8 cellular contexts compared by ENCODE assay signal in the genomic region with DNA sequence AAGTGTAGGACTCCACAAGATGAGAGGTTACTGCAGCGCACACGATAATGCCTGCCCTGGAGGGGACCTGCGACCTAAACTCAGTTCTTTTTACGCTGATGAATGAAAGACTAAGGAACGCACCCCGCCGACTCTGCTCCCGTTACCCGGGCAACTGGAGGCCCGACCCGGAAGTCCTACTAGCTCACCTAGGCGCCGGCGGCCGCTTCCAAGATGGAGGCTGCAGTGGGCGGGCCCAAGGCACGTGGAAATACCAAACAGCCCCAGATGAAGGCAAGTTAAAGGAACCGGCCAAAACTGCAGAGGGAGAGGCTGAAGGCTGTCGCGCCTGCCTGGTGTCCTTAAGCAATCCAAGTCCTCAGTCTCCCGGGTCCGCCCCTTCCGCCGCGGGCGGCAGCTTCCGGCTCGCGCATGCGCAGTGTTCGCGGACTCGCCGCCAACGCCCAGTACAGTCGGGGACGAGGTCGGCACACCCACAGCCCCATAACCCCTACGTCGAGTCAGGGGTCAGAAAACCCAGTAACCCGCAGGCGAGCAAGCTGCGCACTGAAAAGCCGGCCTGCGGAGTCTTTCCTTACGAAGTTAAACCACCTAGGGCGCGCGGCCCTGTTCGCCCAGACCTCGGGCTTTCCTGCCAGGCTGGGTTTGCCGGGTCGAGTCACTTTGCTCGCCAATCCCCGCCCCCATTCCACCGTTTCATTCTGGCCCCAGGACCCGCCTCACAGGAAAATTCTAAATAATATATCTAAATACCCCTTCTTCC. TPM values are rescaled to one million over a fixed set of nuclear protein-coding genes. Genes with fewer than 3 reads are reported as not detected.
DNase-seq lines count a peak whose midpoint lies in the region; ATAC-seq, FAIRE-seq and TF ChIP-seq lines count a peak whose summit lies in the region.

A gene with protein sequence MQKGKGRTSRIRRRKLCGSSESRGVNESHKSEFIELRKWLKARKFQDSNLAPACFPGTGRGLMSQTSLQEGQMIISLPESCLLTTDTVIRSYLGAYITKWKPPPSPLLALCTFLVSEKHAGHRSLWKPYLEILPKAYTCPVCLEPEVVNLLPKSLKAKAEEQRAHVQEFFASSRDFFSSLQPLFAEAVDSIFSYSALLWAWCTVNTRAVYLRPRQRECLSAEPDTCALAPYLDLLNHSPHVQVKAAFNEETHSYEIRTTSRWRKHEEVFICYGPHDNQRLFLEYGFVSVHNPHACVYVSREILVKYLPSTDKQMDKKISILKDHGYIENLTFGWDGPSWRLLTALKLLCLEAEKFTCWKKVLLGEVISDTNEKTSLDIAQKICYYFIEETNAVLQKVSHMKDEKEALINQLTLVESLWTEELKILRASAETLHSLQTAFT (minus strand): TSS at position 368 of the 763 bp plus-strand sequence. CDS start 1,638 bp downstream, outside the sequence.

- FAIRE-seq in urothelium cell line (lab: Jason Lieb, UNC): no peak

- in situ Hi-C loops in GM13977 (cut with MboI; ENCODE audit: low pct_unique_long_range_greater_than_20kb, low sequenced_read_pairs, unreplicated experiment): no loop called here

- no peaks in the 10 kb centered on the region for H3K9me3 ChIP-seq in psoas muscle

- 0 to 1% (median 1%) methylated on average over 55 to 57 of the region's 57 CpGs for WGBS in psoas muscle, 3 donors

- DNase-seq in GM13977 (ENCODE audit: low spot score) (peak; percentile 95), NCI-H1694 (lab: John Stamatoyannopoulos, UW) (peak; percentile 94), amniotic stem cell (lab: John Stamatoyannopoulos, UW) (peak; percentile 78), left ventricle myocardium superior (peak; percentile 96), psoas muscle (peak; percentile 94 to 97), urothelium cell line (ENCODE audit: low spot score) (peak; percentile 87)

- ATAC-seq in HG02884 (IDR thresholded peaks at IDR 0.05; ENCODE audit: unreplicated experiment): peak; percentile 81
- peak; percentile 97 for ATAC-seq in left ventricle myocardium superior
- peak; percentile 94 to 97 (median 96) for ATAC-seq in psoas muscle

- TF ChIP-seq CTCF in GM13977 (IDR thresholded peaks at IDR 0.05; ENCODE audit: extremely low read depth, insufficient read depth, missing control alignments) (no peak), psoas muscle (IDR thresholded peaks at IDR 0.05) (no peak)

- H3K4me1 ChIP-seq in psoas muscle: peaks cover 31% of the 10 kb centered on the region

- H3K27ac ChIP-seq in psoas muscle: peak within 1 kb of the TSS; percentile 94

- H3K27me3 Mint-ChIP-seq in T-helper 1 cell treated with Interleukin-12 subunit alpha and Interleukin-12 subunit beta and Interleukin-4 antibody, amounts not matched to agents 30 μg/mL and 1 μg/mL, for 36 hours (ENCODE audit: low read depth): no peaks in the 10 kb centered on the region

- peaks cover 22% of the 10 kb centered on the region for H3K4me1 Mint-ChIP-seq in T-helper 1 cell treated with Interleukin-12 subunit alpha and Interleukin-12 subunit beta and Interleukin-4 antibody, amounts not matched to agents 30 μg/mL and 1 μg/mL, for 36 hours (ENCODE audit: low read depth)

- H3K36me3 ChIP-seq in psoas muscle (ENCODE audit: insufficient read depth in 1 of 2, low read depth in 1 of 2): peaks cover 0 to 34% of the 10 kb centered on the region in 2 donors

- peak within 1 kb of the TSS; percentile 95 for H3K4me3 ChIP-seq in psoas muscle

- H3K27me3 ChIP-seq in psoas muscle (ENCODE audit: insufficient read depth in 3 of 3, low read length in 2 of 3): no peaks in the 10 kb centered on the region

- intact Hi-C loops in left ventricle myocardium superior (cut with micrococcal nuclease): loop anchor here (10.0 kb wide), 1 partner anchor 54 kb away; no protein-coding TSS in a partner anchor
- intact Hi-C loops in psoas muscle (cut with DNase I): loop anchor here in 1 of 2 donors (5.0 kb wide), 1 partner anchor 42 kb away; no protein-coding TSS in a partner anchor

- peak within 1 kb of the TSS; percentile 97 for H3K27ac Mint-ChIP-seq in T-helper 1 cell treated with Interleukin-12 subunit alpha and Interleukin-12 subunit beta and Interleukin-4 antibody, amounts not matched to agents 30 μg/mL and 1 μg/mL, for 36 hours

- peaks cover 17% of the 10 kb centered on the region for H3K36me3 Mint-ChIP-seq in T-helper 1 cell treated with Interleukin-12 subunit alpha and Interleukin-12 subunit beta and Interleukin-4 antibody, amounts not matched to agents 30 μg/mL and 1 μg/mL, for 36 hours (ENCODE audit: low read depth)

- H3K4me3 Mint-ChIP-seq in T-helper 1 cell treated with Interleukin-12 subunit alpha and Interleukin-12 subunit beta and Interleukin-4 antibody, amounts not matched to agents 30 μg/mL and 1 μg/mL, for 36 hours: peak within 1 kb of the TSS; percentile 92

- H3K9me3 Mint-ChIP-seq in T-helper 1 cell treated with Interleukin-12 subunit alpha and Interleukin-12 subunit beta and Interleukin-4 antibody, amounts not matched to agents 30 μg/mL and 1 μg/mL, for 36 hours: no peaks in the 10 kb centered on the region

RNA-seq across cellular contexts. Expression of the gene that starts here (rescaled TPM):
- total RNA-seq in left ventricle myocardium superior: 10.3 TPM
- total RNA-seq in psoas muscle: 10 to 100 TPM in 2 of 4 donors, 1 to 10 TPM in 2; 6.5 to 12.1 (median 10.2) TPM
- polyA plus RNA-seq in psoas muscle: 10 to 100 TPM in 2 of 3 donors, 1 to 10 TPM in 1; 8.7 to 17.9 (median 12.8) TPM

Comparison
In these comparisons a context has a peak if more than half of its experiments do, and no peak if none do; other contexts are left out.
1. Peak in every context shown above with its lines: DNase-seq, ATAC-seq, H3K4me3 ChIP-seq and H3K27ac ChIP-seq.